8 cellular contexts compared by ENCODE assay signal in the genomic region with DNA sequence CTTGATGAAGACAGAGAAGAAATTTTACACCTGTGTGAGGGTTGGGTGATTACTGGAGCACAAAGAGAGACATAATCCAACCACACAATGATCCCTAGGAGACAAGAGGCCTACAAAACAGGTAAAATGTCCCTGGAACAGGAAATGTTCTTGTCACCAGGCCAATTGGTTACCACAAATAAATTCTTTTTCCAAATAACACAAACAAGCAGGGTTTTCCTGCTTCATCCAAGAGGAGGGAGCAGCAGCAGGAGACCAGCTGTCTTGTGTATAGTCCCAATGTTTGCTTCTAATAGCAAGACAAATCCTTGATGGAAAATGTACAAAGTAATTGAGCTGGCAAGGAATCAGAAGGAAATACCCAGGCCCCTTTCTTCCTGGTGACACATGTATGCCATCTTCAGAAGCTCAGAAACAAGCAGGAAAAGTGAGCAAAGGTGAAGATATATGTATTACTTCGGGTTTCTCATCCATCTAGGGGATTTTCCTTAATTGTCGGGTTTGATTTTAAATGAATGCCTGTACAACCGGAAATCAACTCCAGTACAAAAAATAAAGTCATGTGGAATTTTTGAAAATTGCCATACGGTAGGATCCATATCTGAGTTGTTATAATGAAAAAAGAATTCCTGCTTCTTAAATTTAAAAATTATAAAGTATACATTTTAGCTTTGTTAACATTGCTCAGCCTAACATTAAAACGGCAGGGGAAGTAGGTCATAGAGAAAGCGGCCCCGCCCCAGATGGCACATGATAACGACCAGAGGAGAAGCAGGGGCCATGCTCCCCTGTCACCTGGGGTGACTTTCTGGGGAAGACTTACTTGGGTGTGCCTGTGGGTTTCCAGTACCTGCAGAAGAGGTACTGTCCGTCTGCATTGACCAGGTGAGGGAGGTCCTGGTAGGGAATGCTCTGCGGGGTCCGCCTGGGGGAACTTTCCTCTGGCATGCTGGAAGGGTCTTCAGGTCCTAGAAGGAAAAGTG. TPM values are rescaled to one million over a fixed set of nuclear protein-coding genes. Genes with fewer than 3 reads are reported as not detected.
A peak's percentile ranks its signal among the peaks of the same experiment; 100 is the strongest.
DNase-seq lines count a peak whose midpoint lies in the region; ATAC-seq, FAIRE-seq and TF ChIP-seq lines count a peak whose summit lies in the region.

No MANE protein-coding gene starts in this region.

- H3K36me3 ChIP-seq in kidney (ENCODE audit: control insufficient read depth in 1 of 2, insufficient read depth in 2 of 2, low read length in 2 of 2) (no peaks in the 10 kb centered on the region), thyroid gland (no peaks in the 10 kb centered on the region)

- peaks cover 29% of the 10 kb centered on the region for H3K4me1 Mint-ChIP-seq in activated B cell treated with CpG ODN at 0.5 μM for 24 hours

- TF ChIP-seq CTCF in C4-2B (conservative IDR thresholded peaks at IDR 0.05) (no peak), activated B cell treated with CpG ODN at 0.5 μM for 24 hours (IDR thresholded peaks at IDR 0.05) (no peak), kidney (IDR thresholded peaks at IDR 0.05; ENCODE audit: borderline replicate concordance, extremely low read depth, insufficient read depth) (no peak), thyroid gland (IDR thresholded peaks at IDR 0.05) (no peak)

- H3K27me3 Mint-ChIP-seq in activated B cell treated with CpG ODN at 0.5 μM for 24 hours: peaks cover 14% of the 10 kb centered on the region

- H3K4me1 ChIP-seq in kidney (ENCODE audit: control insufficient read depth in 1 of 2, insufficient read depth in 1 of 2, low read depth in 1 of 2, low read length in 2 of 2) (peaks cover 21 to 38% of the 10 kb centered on the region in 2 donors), thyroid gland (peaks cover 12 to 27% of the 10 kb centered on the region in 2 donors)

- TF ChIP-seq POLR2A in thyroid gland (IDR thresholded peaks at IDR 0.05): no peak

- peaks cover 2% of the 10 kb centered on the region for H3K36me3 Mint-ChIP-seq in activated B cell treated with CpG ODN at 0.5 μM for 24 hours (ENCODE audit: low read depth)

- peak; percentile 76 for DNase-seq in H4 (ENCODE audit: low spot score)
- no peak for DNase-seq in activated B cell treated with CpG ODN at 0.5 μM for 24 hours
- no peak for DNase-seq in kidney
- DNase-seq in thyroid gland: no peak
- DNase-seq in iPS-NIHi11 (ENCODE audit: low spot score): no peak
- DNase-seq in SHP77 (lab: John Stamatoyannopoulos, UW): no peak

- WGBS in thyroid gland, 2 donors: 75 to 80% methylated on average over 11 of the region's 11 CpGs

- no peaks in the 10 kb centered on the region for H3K27me3 ChIP-seq in thyroid gland

- H3K9me3 Mint-ChIP-seq in activated B cell treated with CpG ODN at 0.5 μM for 24 hours: no peaks in the 10 kb centered on the region

- no peak for FAIRE-seq in kidney (lab: Jason Lieb, UNC)

- H3K27ac ChIP-seq in C4-2B (peak overlapping the region; percentile 66), kidney (ENCODE audit: low read depth in 2 of 2, low read length in 2 of 2) (peak overlapping the region; percentile 76 to 81), thyroid gland (peak overlapping the region; percentile 35 to 79 (median 71))

- H3K4me3 Mint-ChIP-seq in activated B cell treated with CpG ODN at 0.5 μM for 24 hours: peak overlapping the region; percentile 93

- ATAC-seq in activated B cell treated with CpG ODN at 0.5 μM for 24 hours (ENCODE audit: low read depth) (no peak), GM19328 (IDR thresholded peaks at IDR 0.05; ENCODE audit: unreplicated experiment) (no peak)

- intact Hi-C loops in activated B cell treated with CpG ODN at 0.5 μM for 24 hours (cut with micrococcal nuclease) (loop anchor here (5.0 kb wide), 2 partner anchors 34 to 149 kb away; partner anchors contain the start of gene ABTB1), kidney (cut with DNase I) (no loop called here), thyroid gland (cut with DNase I) (no loop called here)

- CTCF ChIA-PET in activated B cell treated with CpG ODN at 0.5 μM for 24 hours (lab: Charles Lee): interaction anchor here (0.7 kb wide), 1 partner anchor 125 kb away, joined by 3 read pairs; no protein-coding TSS in a partner anchor

- no peaks in the 10 kb centered on the region for H3K9me3 ChIP-seq in kidney (ENCODE audit: control insufficient read depth in 1 of 2, low read length in 2 of 2)
- H3K9me3 ChIP-seq in thyroid gland: no peaks in the 10 kb centered on the region

- peak overlapping the region; percentile 53 for H3K27ac Mint-ChIP-seq in activated B cell treated with CpG ODN at 0.5 μM for 24 hours

- POLR2A ChIA-PET in activated B cell treated with CpG ODN at 0.5 μM for 24 hours (lab: Charles Lee): interaction anchor here (1.7 to 4.5 kb wide), 2 partner anchors 66 to 71 kb away, joined by 6 to 26 read pairs; no protein-coding TSS in a partner anchor

- peak overlapping the region; percentile 49 to 88 for H3K4me3 ChIP-seq in kidney (ENCODE audit: low read length in 2 of 2)
- peak overlapping the region in 1 of 3 donors; percentile 60 for H3K4me3 ChIP-seq in thyroid gland (replicated peaks in 1 of 3)

- H3K9ac ChIP-seq in kidney (ENCODE audit: low read length in 2 of 2): peak overlapping the region in 1 of 2 donors; percentile 14

RNA-seq across cellular contexts. Expression of gene MGLL, which starts 1.2 kb away (rescaled TPM):
- total RNA-seq in H4 (2014; rRNA removed; shearing (Covaris generic)): 2.1 and 4.6 TPM in 2 replicates
- total RNA-seq in activated B cell treated with CpG ODN at 0.5 μM for 24 hours: 16.7 and 19.1 TPM in 2 replicates
- total RNA-seq in kidney: 250 TPM
- 74.2 TPM for polyA plus RNA-seq in kidney (ENCODE audit: insufficient read depth, low read depth, low replicate concordance)
- 10 to 100 TPM; 12.4 to 24.7 (median 18.4) TPM for total RNA-seq in thyroid gland
